Comparison of ENCODE assay signal across 8 cellular contexts in genomic region chr14:21069388-21070082, GRCh38. TPM values are rescaled to one million over a fixed set of nuclear protein-coding genes. Genes with fewer than 3 reads are reported as not detected.
DNase-seq lines count a peak whose midpoint lies in the region; ATAC-seq and TF ChIP-seq lines count a peak whose summit lies in the region.

No MANE protein-coding gene starts in this region.

- peak; percentile 77 for DNase-seq in Ammon's horn (ENCODE audit: low spot score)
- no peak for DNase-seq in HFFc6
- no peak for DNase-seq in activated B cell treated with CpG ODN at 0.5 μM for 24 hours
- no peak for DNase-seq in fibroblast of villous mesenchyme (ENCODE audit: low read depth)

- peaks cover 4% of the 10 kb centered on the region for H3F3A ChIP-seq in neural cell (ENCODE audit: insufficient read depth, low read length, poor library complexity, severe bottlenecking)

- H3K9me3 Mint-ChIP-seq in HFFc6 (no peaks in the 10 kb centered on the region), activated B cell treated with CpG ODN at 0.5 μM for 24 hours (no peaks in the 10 kb centered on the region)

- no peaks in the 10 kb centered on the region for H3K36me3 ChIP-seq in neural cell (ENCODE audit: insufficient read depth, low read length)

- peak overlapping the region; percentile 83 for H3K4me3 ChIP-seq in fibroblast of villous mesenchyme (ENCODE audit: low read depth, low read length)
- peak overlapping the region; percentile 78 for H3K4me3 ChIP-seq in neural cell (ENCODE audit: low read length)

- no peaks in the 10 kb centered on the region for H3K9me3 ChIP-seq in neural cell (ENCODE audit: low read length)

- CTCF ChIA-PET in activated B cell treated with CpG ODN at 0.5 μM for 24 hours (lab: Charles Lee) = interaction anchor here (1.5 to 4.7 kb wide), 10 partner anchors 20 to 55 kb away, joined by 11 to 146 read pairs (median 30); partner anchors contain the start of gene TMEM253

- intact Hi-C loops in activated B cell treated with CpG ODN at 0.5 μM for 24 hours (cut with micrococcal nuclease) = loop anchor here (2.0 to 10.0 kb wide), 2 partner anchors 45 to 435 kb away; partner anchors contain the start of gene NDRG2

- H3K9ac ChIP-seq in neural cell (ENCODE audit: low read length) = peak overlapping the region; percentile 92

- H3K79me2 ChIP-seq in neural cell (replicated peaks; ENCODE audit: insufficient read depth, low read length) = peaks cover 7% of the 10 kb centered on the region

- H3K27ac ChIP-seq in neural cell (ENCODE audit: low read length) = peak overlapping the region; percentile 88

- H2AFZ ChIP-seq in neural cell (ENCODE audit: low read depth, low read length) = peak overlapping the region; percentile 88

- H3K36me3 Mint-ChIP-seq in HFFc6 (ENCODE audit: low read depth) = peaks cover 7% of the 10 kb centered on the region
- H3K36me3 Mint-ChIP-seq in activated B cell treated with CpG ODN at 0.5 μM for 24 hours (ENCODE audit: low read depth) = no peaks in the 10 kb centered on the region

- H3K4me3 Mint-ChIP-seq in HFFc6 = peak overlapping the region; percentile 88
- peak overlapping the region; percentile 82 for H3K4me3 Mint-ChIP-seq in activated B cell treated with CpG ODN at 0.5 μM for 24 hours

- peak overlapping the region; percentile 86 for H3K4me2 ChIP-seq in neural cell (ENCODE audit: low read length)

- ATAC-seq in activated B cell treated with CpG ODN at 0.5 μM for 24 hours (ENCODE audit: low read depth) (no peak), HG02588 (IDR thresholded peaks at IDR 0.05; ENCODE audit: unreplicated experiment) (no peak), GM19328 (IDR thresholded peaks at IDR 0.05; ENCODE audit: unreplicated experiment) (no peak), GM19455 (IDR thresholded peaks at IDR 0.05; ENCODE audit: unreplicated experiment) (no peak)

- no peaks in the 10 kb centered on the region for H4K20me1 ChIP-seq in neural cell (ENCODE audit: insufficient read depth)

- no peaks in the 10 kb centered on the region for H3K27me3 ChIP-seq in neural cell (ENCODE audit: insufficient read depth, low read depth, low read length)

- H3K27ac Mint-ChIP-seq in HFFc6 (peak overlapping the region; percentile 84), activated B cell treated with CpG ODN at 0.5 μM for 24 hours (peak overlapping the region; percentile 18)

- no peak for TF ChIP-seq RAD21 in neural cell (conservative IDR thresholded peaks at IDR 0.05)

- H3K27me3 Mint-ChIP-seq in HFFc6 (ENCODE audit: insufficient read depth) (peaks cover 5% of the 10 kb centered on the region), activated B cell treated with CpG ODN at 0.5 μM for 24 hours (peaks cover 20% of the 10 kb centered on the region)

- TF ChIP-seq CTCF in HFFc6 (IDR thresholded peaks at IDR 0.05) (no peak), activated B cell treated with CpG ODN at 0.5 μM for 24 hours (IDR thresholded peaks at IDR 0.05) (no peak), fibroblast of villous mesenchyme (IDR thresholded peaks at IDR 0.05; ENCODE audit: insufficient read depth, low read depth, low read length) (no peak), neural cell (IDR thresholded peaks at IDR 0.05; ENCODE audit: poor library complexity, severe bottlenecking) (no peak)

- H3K9me2 ChIP-seq in neural cell (ENCODE audit: insufficient read depth, low read length) = no peaks in the 10 kb centered on the region

- TF ChIP-seq EP300 in neural cell (conservative IDR thresholded peaks at IDR 0.05; ENCODE audit: poor library complexity, severe bottlenecking) = no peak

- peaks cover 38% of the 10 kb centered on the region for H3K4me1 Mint-ChIP-seq in HFFc6 (ENCODE audit: low read depth)
- peaks cover 42% of the 10 kb centered on the region for H3K4me1 Mint-ChIP-seq in activated B cell treated with CpG ODN at 0.5 μM for 24 hours

- POLR2A ChIA-PET in activated B cell treated with CpG ODN at 0.5 μM for 24 hours (lab: Charles Lee) = interaction anchor here (1.0 to 3.1 kb wide), 3 partner anchors 28 to 34 kb away, joined by 5 to 29 read pairs (median 21); no protein-coding TSS in a partner anchor

TF ChIP-seq in neural cell, 6 proteins besides CTCF, POLR2A, EP300 and RAD21:
- TF ChIP-seq REST (IDR thresholded peaks at IDR 0.05; ENCODE audit: borderline replicate concordance) (peak; percentile 54), EZH2 (IDR thresholded peaks at IDR 0.05; ENCODE audit: borderline replicate concordance, insufficient read depth, low read length, poor library complexity, severe bottlenecking) (no peak), SMC3 (conservative IDR thresholded peaks at IDR 0.05; ENCODE audit: poor library complexity) (no peak)

RNA-seq across cellular contexts. Expression of gene ARHGEF40, which starts 0.6 kb away (rescaled TPM):
- total RNA-seq in HFFc6 (2021; fragmentation: NEBNext Ultra II Directional; extraction: Animal tissue kit (Norgen Biotek cat#: 25700)) = 10 to 100 TPM; 30.4 to 43.0 (median 40.8) TPM
- 1.0 and 1.4 TPM in 2 replicates for total RNA-seq in activated B cell treated with CpG ODN at 0.5 μM for 24 hours
- 39.6 and 45.3 TPM in 2 replicates for total RNA-seq in fibroblast of villous mesenchyme
- 28.9 and 32.4 TPM in 2 replicates for polyA plus RNA-seq in neural cell
- 23.9 and 30.2 TPM in 2 replicates for polyA minus RNA-seq in neural cell

RNA-seq across cellular contexts. Expression of gene RNASE8, which starts 11.9 kb away (rescaled TPM):
- not detected for total RNA-seq in HFFc6 (2021; fragmentation: NEBNext Ultra II Directional; extraction: Animal tissue kit (Norgen Biotek cat#: 25700))
- total RNA-seq in activated B cell treated with CpG ODN at 0.5 μM for 24 hours (not detected in 2 replicates), fibroblast of villous mesenchyme (not detected in 2 replicates)
- not detected in 2 replicates for polyA plus RNA-seq in neural cell
- not detected in 2 replicates for polyA minus RNA-seq in neural cell

RNA-seq across cellular contexts. Expression of gene RNASE7, which starts 27.4 kb away (rescaled TPM):
- total RNA-seq in HFFc6 (2021; fragmentation: NEBNext Ultra II Directional; extraction: Animal tissue kit (Norgen Biotek cat#: 25700)) = not detected
- total RNA-seq in activated B cell treated with CpG ODN at 0.5 μM for 24 hours (not detected in 2 replicates), fibroblast of villous mesenchyme (not detected in 2 replicates)
- polyA plus RNA-seq in neural cell = not detected in 2 replicates
- not detected in 2 replicates for polyA minus RNA-seq in neural cell

RNA-seq across cellular contexts. Expression of gene ZNF219, which starts 28.9 kb away (rescaled TPM):
- total RNA-seq in HFFc6 (2021; fragmentation: NEBNext Ultra II Directional; extraction: Animal tissue kit (Norgen Biotek cat#: 25700)) = 10 to 100 TPM in 2 of 6 experiments, 1 to 10 TPM in 4; 5.3 to 11.2 (median 6.6) TPM
- total RNA-seq in activated B cell treated with CpG ODN at 0.5 μM for 24 hours (1.6 and 2.3 TPM in 2 replicates), fibroblast of villous mesenchyme (1.7 and 2.6 TPM in 2 replicates)
- 40.6 and 51.2 TPM in 2 replicates for polyA plus RNA-seq in neural cell
- polyA minus RNA-seq in neural cell = 38.7 and 39.8 TPM in 2 replicates

RNA-seq across cellular contexts. Expression of gene TMEM253, which starts 31.3 kb away (rescaled TPM):
- total RNA-seq in HFFc6 (2021; fragmentation: NEBNext Ultra II Directional; extraction: Animal tissue kit (Norgen Biotek cat#: 25700)) = under 1 TPM in 2 of 6 experiments, not detected in 4; 0.18 to 0.35 TPM
- total RNA-seq in activated B cell treated with CpG ODN at 0.5 μM for 24 hours (not detected in 2 replicates), fibroblast of villous mesenchyme (0.64 TPM in 1 of 2 replicates, not detected in the other)
- 0.26 TPM in 1 of 2 replicates, not detected in the other for polyA plus RNA-seq in neural cell
- polyA minus RNA-seq in neural cell = not detected in 2 replicates

Comparison
In these comparisons a context has a peak if more than half of its experiments do, and no peak if none do; other contexts are left out.
1. RNA of gene ARHGEF40, which starts 0.6 kb away (total RNA-seq): 39.6 to 45.3 TPM in fibroblast of villous mesenchyme and 30.4 to 43.0 TPM in HFFc6; 1.0 to 1.4 TPM in activated B cell treated with CpG ODN at 0.5 μM for 24 hours; every median in the first group is over 10 times any median in the second.